ENCODE assay signal across 1 cellular context in genomic region chr11:100629671-100630070, GRCh38.
TF ChIP-seq lines count a peak whose summit lies in the region.

No MANE protein-coding gene starts in this region.

TF ChIP-seq in HCT116, 20 proteins besides CTCF, POLR2A, EP300 and RAD21 (continued from another document):
- TF ChIP-seq REST (IDR thresholded peaks at IDR 0.05; ENCODE audit: low read depth) (no peak), ZBTB33 (IDR thresholded peaks at IDR 0.05; ENCODE audit: extremely low read depth, insufficient replicate concordance, low read length) (no peak), CBX3 (IDR thresholded peaks at IDR 0.05; ENCODE audit: low read depth) (no peak), ZNF274 (IDR thresholded peaks at IDR 0.05; ENCODE audit: low read depth, low read length) (no peak), SRF (IDR thresholded peaks at IDR 0.05; ENCODE audit: low read depth) (no peak)
